In the genomic region with DNA sequence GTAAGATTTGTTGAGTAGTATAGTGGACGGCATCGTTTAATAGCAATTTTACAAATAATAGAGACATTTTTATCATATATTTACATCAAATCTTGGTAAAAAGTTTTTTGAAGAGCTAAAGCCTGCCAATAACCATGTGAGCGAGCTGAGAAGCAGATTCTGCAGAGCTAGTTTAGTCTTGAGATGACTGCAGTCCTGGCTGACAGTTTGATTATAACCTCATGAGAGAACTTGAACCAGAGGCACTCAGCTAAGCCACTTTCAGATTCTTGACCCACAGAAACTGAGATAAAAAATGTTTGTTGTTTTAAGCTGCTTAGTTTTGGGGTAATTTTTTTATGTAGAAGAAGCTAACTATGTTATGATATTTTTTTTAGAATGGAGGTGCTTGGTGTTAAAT, we compare ENCODE assay signal across 28 cellular contexts.
"Had no signal": no experiment of that assay in that cellular context is flagged by ENCODE, and none has a peak within 500 bp of the region (broad histone marks: within the 10 kb centered on the region; RNA-seq: fewer than 3 reads in every experiment).

No MANE protein-coding gene starts in this region.

- H3K36me3 Mint-ChIP-seq: memory B cell; mesothelial cell of epicardium; naive B cell; natural killer cell treated with Interleukin-12 subunit alpha and Interleukin-12 subunit beta and Interleukin-15 and Interleukin-18, amount 100 ng/mL, for 72 hours; type B pancreatic cell had no signal

- H3K4me3 Mint-ChIP-seq: effector memory CD8-positive, alpha-beta T cell; memory B cell; mesothelial cell of epicardium; naive B cell; natural killer cell treated with Interleukin-12 subunit alpha and Interleukin-12 subunit beta and Interleukin-15 and Interleukin-18, amount 100 ng/mL, for 72 hours; neural crest cell; stimulated activated naive B cell treated with anti-CD40 and anti-IgM and Interleukin-4, amounts not matched to agents 10 μg/mL and 1 μg/mL and 100 μg/mL, for 72 hours; stimulated activated naive CD8-positive, alpha-beta T cell treated with anti-CD3 and anti-CD28 coated beads, Interleukin-15, Interleukin-2, amounts not matched to agents 100 ng/mL and 50 ng/mL, for 24 hours; type B pancreatic cell had no signal

- H3K9me3 ChIP-seq: esophagus squamous epithelium, gastrocnemius medialis, mucosa of descending colon, prostate gland, right atrium auricular region, suprapubic skin, thyroid gland had no signal

- H3K4me1 Mint-ChIP-seq: neural crest cell; stimulated activated naive B cell treated with anti-CD40 and anti-IgM and Interleukin-4, amounts not matched to agents 10 μg/mL and 1 μg/mL and 100 μg/mL, for 72 hours had no signal

- H3K27ac ChIP-seq: coronary artery, esophagus squamous epithelium, gastrocnemius medialis, hepatocyte, prostate gland, right atrium auricular region, suprapubic skin, thyroid gland had no signal

- H3K27me3 ChIP-seq: esophagus squamous epithelium, gastrocnemius medialis, hepatocyte, right atrium auricular region, suprapubic skin, thyroid gland had no signal

- H3K9me3 Mint-ChIP-seq: mesothelial cell of epicardium; naive B cell; natural killer cell treated with Interleukin-12 subunit alpha and Interleukin-12 subunit beta and Interleukin-15 and Interleukin-18, amount 100 ng/mL, for 72 hours; neural crest cell; stimulated activated naive B cell treated with anti-CD40 and anti-IgM and Interleukin-4, amounts not matched to agents 10 μg/mL and 1 μg/mL and 100 μg/mL, for 72 hours; type B pancreatic cell had no signal

- H3K4me1 ChIP-seq: esophagus squamous epithelium, gastrocnemius medialis, prostate gland, right atrium auricular region, suprapubic skin, thyroid gland had no signal

- H3K4me2 ChIP-seq: hepatocyte had no signal

- H2AFZ ChIP-seq: hepatocyte had no signal

- H3K36me3 ChIP-seq: esophagus squamous epithelium, gastrocnemius medialis, prostate gland, right atrium auricular region, suprapubic skin, thyroid gland had no signal

- DNase-seq: central memory CD4-positive, alpha-beta T cell; dermis blood vessel endothelial cell; effector memory CD8-positive, alpha-beta T cell; erythroblast; esophagus squamous epithelium; gastrocnemius medialis; head of caudate nucleus; kidney; mucosa of descending colon; naive B cell; small intestine; stimulated activated CD4-positive, alpha-beta T cell treated with anti-CD3 and anti-CD28 coated beads, Interleukin-15, amount 100 ng/mL, for 24 hours; stimulated activated CD4-positive, alpha-beta T cell treated with anti-CD3 and anti-CD28 coated beads, Interleukin-2, amount 100 ng/mL, for 48 hours; stimulated activated naive B cell treated with anti-CD40 and anti-IgM and Interleukin-4, amounts not matched to agents 10 μg/mL and 1 μg/mL and 100 μg/mL, for 72 hours; thyroid gland had no signal

- ATAC-seq: effector memory CD8-positive, alpha-beta T cell; gastrocnemius medialis; left lobe of liver; mucosa of descending colon; natural killer cell treated with Interleukin-12 subunit alpha and Interleukin-12 subunit beta and Interleukin-15 and Interleukin-18, amount 100 ng/mL, for 72 hours; stimulated activated naive B cell treated with anti-CD40 and anti-IgM and Interleukin-4, amounts not matched to agents 10 μg/mL and 1 μg/mL and 100 μg/mL, for 72 hours had no signal

- H3K27me3 Mint-ChIP-seq: effector memory CD8-positive, alpha-beta T cell; stimulated activated naive CD8-positive, alpha-beta T cell treated with anti-CD3 and anti-CD28 coated beads, Interleukin-15, Interleukin-2, amounts not matched to agents 100 ng/mL and 50 ng/mL, for 24 hours; type B pancreatic cell had no signal

- H3K27ac Mint-ChIP-seq: memory B cell; mesothelial cell of epicardium; naive B cell; natural killer cell treated with Interleukin-12 subunit alpha and Interleukin-12 subunit beta and Interleukin-15 and Interleukin-18, amount 100 ng/mL, for 72 hours; stimulated activated naive B cell treated with anti-CD40 and anti-IgM and Interleukin-4, amounts not matched to agents 10 μg/mL and 1 μg/mL and 100 μg/mL, for 72 hours; type B pancreatic cell had no signal

- H3K4me3 ChIP-seq: coronary artery, esophagus squamous epithelium, gastrocnemius medialis, hepatocyte, lung, mucosa of descending colon, prostate gland, right atrium auricular region, suprapubic skin, thyroid gland had no signal
